8 cellular contexts compared by ENCODE assay signal in the genomic region with DNA sequence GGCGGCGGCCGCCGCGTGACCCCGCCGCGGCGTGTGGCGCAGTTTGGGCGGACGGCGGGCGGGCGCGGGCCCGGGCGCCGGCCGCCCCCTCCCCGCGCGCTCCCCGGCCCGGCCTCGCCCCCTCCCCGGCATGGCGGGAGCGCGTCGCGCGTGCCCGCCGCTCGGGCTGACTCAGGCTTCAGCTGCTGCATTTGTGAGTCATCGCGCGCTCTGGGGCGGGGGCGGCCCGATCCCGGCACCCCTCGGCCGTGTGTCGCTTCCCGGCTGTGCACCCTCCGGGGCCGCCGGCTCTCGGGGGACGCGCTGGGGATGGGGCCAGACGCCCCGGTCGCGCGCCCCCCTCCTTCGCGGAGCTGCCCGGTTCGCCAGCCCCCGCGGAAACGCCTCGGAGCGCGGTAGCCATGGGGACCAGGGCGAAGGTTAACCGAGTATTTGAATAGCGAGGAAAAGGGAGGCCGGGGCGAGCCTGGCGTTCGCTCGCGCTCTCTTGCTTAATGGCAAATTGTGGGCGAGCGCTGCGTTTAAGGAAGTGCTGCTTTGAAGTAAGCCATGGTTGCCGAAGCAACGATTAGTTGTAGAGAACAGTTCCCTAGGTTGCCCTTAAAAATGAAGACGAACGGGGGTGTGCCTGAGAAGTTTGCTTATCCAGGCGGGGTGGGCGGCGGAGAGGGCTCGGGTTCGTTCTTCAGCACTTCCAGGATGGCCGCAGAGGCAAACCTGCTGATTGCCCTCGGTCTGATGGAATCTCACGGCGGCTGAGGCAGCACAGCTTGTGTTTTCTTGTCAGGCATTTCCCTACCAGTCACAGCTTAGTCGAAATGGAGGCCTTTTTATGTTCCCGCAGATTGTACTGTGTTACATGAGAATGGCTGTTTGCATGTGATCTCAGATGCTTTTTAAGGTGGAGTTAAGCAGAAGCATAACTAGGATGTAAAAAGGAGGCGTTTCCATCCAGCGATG. TPM values are rescaled to one million over a fixed set of nuclear protein-coding genes. Genes with fewer than 3 reads are reported as not detected.
DNase-seq lines count a peak whose midpoint lies in the region; ATAC-seq, FAIRE-seq and TF ChIP-seq lines count a peak whose summit lies in the region.

No MANE protein-coding gene starts in this region.

- TF ChIP-seq CTCF in GM13976 (IDR thresholded peaks at IDR 0.05; ENCODE audit: borderline replicate concordance, control extremely low read depth, extremely low read depth, insufficient read depth, missing control alignments) (no peak), D721Med (IDR thresholded peaks at IDR 0.05; ENCODE audit: insufficient read depth, missing control alignments) (no peak)

- no peaks in the 10 kb centered on the region for H3K9me3 ChIP-seq in ectodermal cell (ENCODE audit: control insufficient read depth, low read length)

- H3K27me3 ChIP-seq in ectodermal cell (ENCODE audit: control insufficient read depth, insufficient read depth, low read length, poor library complexity, severe bottlenecking): no peaks in the 10 kb centered on the region

- ATAC-seq in HG02571 (IDR thresholded peaks at IDR 0.05; ENCODE audit: unreplicated experiment): peak; percentile 12

- 2% methylated on average over 96 to 97 of the region's 97 CpGs for WGBS in ectodermal cell, 2 experiments

- H3K4me3 ChIP-seq in ectodermal cell (ENCODE audit: insufficient read depth, low read depth, low read length): peak overlapping the region; percentile 68

- peak overlapping the region; percentile 81 for H3K27ac ChIP-seq in ectodermal cell (ENCODE audit: insufficient read depth, low read depth, low read length, poor library complexity, severe bottlenecking)

- DNase-seq in GM13976 (ENCODE audit: low spot score) (peak; percentile 73), NCI-H2227 (lab: John Stamatoyannopoulos, UW; ENCODE audit: unreplicated experiment) (peak; percentile 85), lung microvascular endothelial cell (ENCODE audit: low read depth in 2 of 2) (peak; percentile 79 to 80), D721Med (ENCODE audit: insufficient read length, low spot score) (no peak)
- peak; percentile 35 to 61 for DNase-seq in activated CD8-positive, alpha-beta memory T cell treated with anti-CD3 and anti-CD28 coated beads for 1 hour (ENCODE audit: extremely low read depth in 1 of 2, low read depth in 1 of 2)
- DNase-seq in stimulated activated CD4-positive, alpha-beta T cell treated with anti-CD3 and anti-CD28 coated beads, Interleukin-4, amount 100 ng/mL, for 48 hours (ENCODE audit: low read depth in 2 of 2): peak; percentile 72 to 79

- H3K4me1 ChIP-seq in ectodermal cell (ENCODE audit: control insufficient read depth, insufficient read depth, low read length): peaks cover 9% of the 10 kb centered on the region

- in situ Hi-C loops in GM13976 (cut with MboI; ENCODE audit: low sequenced_read_pairs, unreplicated experiment): no loop called here

- no peak for FAIRE-seq in D721Med (lab: Jason Lieb, UNC)

- peaks cover 44% of the 10 kb centered on the region for H3K36me3 ChIP-seq in ectodermal cell (ENCODE audit: control insufficient read depth, insufficient read depth, low read length)

RNA-seq across cellular contexts. Expression of gene EIF5, which starts 0.9 kb away (rescaled TPM):
- 268 TPM for polyA plus RNA-seq in ectodermal cell (2013, experiment 1 of 4)
- polyA plus RNA-seq in ectodermal cell (2013, experiment 2 of 4): 261 TPM
- 263 TPM for polyA plus RNA-seq in ectodermal cell (2013, experiment 3 of 4)
- 295 TPM for polyA plus RNA-seq in ectodermal cell (2013, experiment 4 of 4)
- 84.6 and 86.3 TPM in 2 replicates for total RNA-seq in lung microvascular endothelial cell

RNA-seq across cellular contexts. Expression of gene MARK3, which starts 50.3 kb away (rescaled TPM):
- polyA plus RNA-seq in ectodermal cell (2013, experiment 1 of 4): 109 TPM
- polyA plus RNA-seq in ectodermal cell (2013, experiment 2 of 4): 105 TPM
- 80.0 TPM for polyA plus RNA-seq in ectodermal cell (2013, experiment 3 of 4)
- polyA plus RNA-seq in ectodermal cell (2013, experiment 4 of 4): 91.5 TPM
- 37.3 and 49.4 TPM in 2 replicates for total RNA-seq in lung microvascular endothelial cell
